In genomic region chr12:120183211-120183631, GRCh38 we compare ENCODE assay signal across 2 cellular contexts.
TF ChIP-seq lines count a peak whose summit lies in the region.

No MANE protein-coding gene starts in this region.

TF ChIP-seq in SK-N-SH treated with all-trans-retinoic acid at 6 μM for 48 hours, 23 proteins besides CTCF, POLR2A, EP300 and RAD21 (continued from another document):
- TF ChIP-seq PATZ1 (CRISPR knock-in tag; IDR thresholded peaks at IDR 0.05; ENCODE audit: borderline replicate concordance) (no peak), TSHZ2 (CRISPR knock-in tag; IDR thresholded peaks at IDR 0.05) (no peak), OSR1 (CRISPR knock-in tag; IDR thresholded peaks at IDR 0.05) (no peak), CSRNP3 (CRISPR knock-in tag; IDR thresholded peaks at IDR 0.05) (no peak), RARB (CRISPR knock-in tag; IDR thresholded peaks at IDR 0.05) (no peak), BACH2 (CRISPR knock-in tag; IDR thresholded peaks at IDR 0.05; ENCODE audit: borderline replicate concordance) (no peak), ZFP30 (CRISPR knock-in tag; IDR thresholded peaks at IDR 0.05) (no peak), GLIS3 (CRISPR knock-in tag; IDR thresholded peaks at IDR 0.05) (no peak), CREB5 (CRISPR knock-in tag; IDR thresholded peaks at IDR 0.05; ENCODE audit: low read depth) (no peak), ARNTL (CRISPR knock-in tag; IDR thresholded peaks at IDR 0.05; ENCODE audit: borderline replicate concordance, low read depth) (no peak), ESRRG (CRISPR knock-in tag; IDR thresholded peaks at IDR 0.05) (no peak), ISL1 (CRISPR knock-in tag; IDR thresholded peaks at IDR 0.05) (no peak), POU6F1 (CRISPR knock-in tag; IDR thresholded peaks at IDR 0.05; ENCODE audit: borderline replicate concordance, low read depth) (no peak), SNAI2 (CRISPR knock-in tag; IDR thresholded peaks at IDR 0.05) (no peak), TCF4 (CRISPR knock-in tag; IDR thresholded peaks at IDR 0.05; ENCODE audit: borderline replicate concordance) (no peak), PPARA (CRISPR knock-in tag; IDR thresholded peaks at IDR 0.05; ENCODE audit: borderline replicate concordance) (no peak), ZNF8 (CRISPR knock-in tag; IDR thresholded peaks at IDR 0.05) (no peak), ZFP3 (CRISPR knock-in tag; IDR thresholded peaks at IDR 0.05) (no peak), ZC3H10 (CRISPR knock-in tag; IDR thresholded peaks at IDR 0.05) (no peak)

TF ChIP-seq in SK-N-SH, 30 proteins besides CTCF, POLR2A, EP300 and RAD21 (continued from another document):
- TF ChIP-seq GATA2 (CRISPR knock-in tag; IDR thresholded peaks at IDR 0.05) (no peak), YY1 (IDR thresholded peaks at IDR 0.05; ENCODE audit: low read depth) (no peak), CHD2 (IDR thresholded peaks at IDR 0.05; ENCODE audit: low read length, partially characterized antibody) (no peak), NRF1 (IDR thresholded peaks at IDR 0.05; ENCODE audit: low read depth, low read length) (no peak), EZH2phosphoT487 (IDR thresholded peaks at IDR 0.05; ENCODE audit: borderline replicate concordance, low read depth) (no peak), MAX (IDR thresholded peaks at IDR 0.05; ENCODE audit: low read depth) (no peak), IRF3 (IDR thresholded peaks at IDR 0.05; ENCODE audit: low read depth, low read length) (no peak), MXI1 (IDR thresholded peaks at IDR 0.05; ENCODE audit: low read depth, low read length) (no peak), TAF1 (IDR thresholded peaks at IDR 0.05; ENCODE audit: borderline replicate concordance, low read depth, low read length) (no peak), SIN3A (IDR thresholded peaks at IDR 0.05; ENCODE audit: borderline replicate concordance, low read depth, low read length) (no peak), REST (IDR thresholded peaks at IDR 0.05; ENCODE audit: low read depth, low read length) (no peak), NFIC (IDR thresholded peaks at IDR 0.05; ENCODE audit: borderline replicate concordance) (no peak), SMC3 (IDR thresholded peaks at IDR 0.05; ENCODE audit: low read depth, low read length) (no peak)
